In the genomic region with DNA sequence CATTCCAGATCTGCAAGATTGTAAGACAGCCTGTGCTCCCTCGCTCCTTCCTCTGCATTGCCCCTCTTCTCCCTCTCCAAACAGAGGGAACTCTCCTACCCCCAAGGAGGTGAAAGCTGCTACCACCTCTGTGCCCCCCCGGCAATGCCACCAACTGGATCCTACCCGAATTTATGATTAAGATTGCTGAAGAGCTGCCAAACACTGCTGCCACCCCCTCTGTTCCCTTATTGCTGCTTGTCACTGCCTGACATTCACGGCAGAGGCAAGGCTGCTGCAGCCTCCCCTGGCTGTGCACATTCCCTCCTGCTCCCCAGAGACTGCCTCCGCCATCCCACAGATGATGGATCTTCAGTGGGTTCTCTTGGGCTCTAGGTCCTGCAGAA, we compare ENCODE assay signal across 1 cellular context.
TF ChIP-seq lines count a peak whose summit lies in the region.

No MANE protein-coding gene starts in this region.

TF ChIP-seq in GM12878, 131 proteins besides CTCF, POLR2A, EP300 and RAD21:
- TF ChIP-seq YBX1 (IDR thresholded peaks at IDR 0.05) (no peak), NFIC (IDR thresholded peaks at IDR 0.05; ENCODE audit: low read depth, low read length) (no peak), GABPA (IDR thresholded peaks at IDR 0.05; ENCODE audit: low read depth) (no peak), HDAC2 (IDR thresholded peaks at IDR 0.05) (no peak), ZNF384 (IDR thresholded peaks at IDR 0.05; ENCODE audit: borderline replicate concordance, low read depth, low read length) (no peak)
- TF ChIP-seq, protein P1, sequence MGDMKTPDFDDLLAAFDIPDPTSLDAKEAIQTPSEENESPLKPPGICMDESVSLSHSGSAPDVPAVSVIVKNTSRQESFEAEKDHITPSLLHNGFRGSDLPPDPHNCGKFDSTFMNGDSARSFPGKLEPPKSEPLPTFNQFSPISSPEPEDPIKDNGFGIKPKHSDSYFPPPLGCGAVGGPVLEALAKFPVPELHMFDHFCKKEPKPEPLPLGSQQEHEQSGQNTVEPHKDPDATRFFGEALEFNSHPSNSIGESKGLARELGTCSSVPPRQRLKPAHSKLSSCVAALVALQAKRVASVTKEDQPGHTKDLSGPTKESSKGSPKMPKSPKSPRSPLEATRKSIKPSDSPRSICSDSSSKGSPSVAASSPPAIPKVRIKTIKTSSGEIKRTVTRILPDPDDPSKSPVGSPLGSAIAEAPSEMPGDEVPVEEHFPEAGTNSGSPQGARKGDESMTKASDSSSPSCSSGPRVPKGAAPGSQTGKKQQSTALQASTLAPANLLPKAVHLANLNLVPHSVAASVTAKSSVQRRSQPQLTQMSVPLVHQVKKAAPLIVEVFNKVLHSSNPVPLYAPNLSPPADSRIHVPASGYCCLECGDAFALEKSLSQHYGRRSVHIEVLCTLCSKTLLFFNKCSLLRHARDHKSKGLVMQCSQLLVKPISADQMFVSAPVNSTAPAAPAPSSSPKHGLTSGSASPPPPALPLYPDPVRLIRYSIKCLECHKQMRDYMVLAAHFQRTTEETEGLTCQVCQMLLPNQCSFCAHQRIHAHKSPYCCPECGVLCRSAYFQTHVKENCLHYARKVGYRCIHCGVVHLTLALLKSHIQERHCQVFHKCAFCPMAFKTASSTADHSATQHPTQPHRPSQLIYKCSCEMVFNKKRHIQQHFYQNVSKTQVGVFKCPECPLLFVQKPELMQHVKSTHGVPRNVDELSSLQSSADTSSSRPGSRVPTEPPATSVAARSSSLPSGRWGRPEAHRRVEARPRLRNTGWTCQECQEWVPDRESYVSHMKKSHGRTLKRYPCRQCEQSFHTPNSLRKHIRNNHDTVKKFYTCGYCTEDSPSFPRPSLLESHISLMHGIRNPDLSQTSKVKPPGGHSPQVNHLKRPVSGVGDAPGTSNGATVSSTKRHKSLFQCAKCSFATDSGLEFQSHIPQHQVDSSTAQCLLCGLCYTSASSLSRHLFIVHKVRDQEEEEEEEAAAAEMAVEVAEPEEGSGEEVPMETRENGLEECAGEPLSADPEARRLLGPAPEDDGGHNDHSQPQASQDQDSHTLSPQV (IDR thresholded peaks at IDR 0.05): no peak
- TF ChIP-seq, protein P2, sequence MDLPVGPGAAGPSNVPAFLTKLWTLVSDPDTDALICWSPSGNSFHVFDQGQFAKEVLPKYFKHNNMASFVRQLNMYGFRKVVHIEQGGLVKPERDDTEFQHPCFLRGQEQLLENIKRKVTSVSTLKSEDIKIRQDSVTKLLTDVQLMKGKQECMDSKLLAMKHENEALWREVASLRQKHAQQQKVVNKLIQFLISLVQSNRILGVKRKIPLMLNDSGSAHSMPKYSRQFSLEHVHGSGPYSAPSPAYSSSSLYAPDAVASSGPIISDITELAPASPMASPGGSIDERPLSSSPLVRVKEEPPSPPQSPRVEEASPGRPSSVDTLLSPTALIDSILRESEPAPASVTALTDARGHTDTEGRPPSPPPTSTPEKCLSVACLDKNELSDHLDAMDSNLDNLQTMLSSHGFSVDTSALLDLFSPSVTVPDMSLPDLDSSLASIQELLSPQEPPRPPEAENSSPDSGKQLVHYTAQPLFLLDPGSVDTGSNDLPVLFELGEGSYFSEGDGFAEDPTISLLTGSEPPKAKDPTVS (IDR thresholded peaks at IDR 0.05; ENCODE audit: low read depth, low read length): no peak
- TF ChIP-seq, protein P3, sequence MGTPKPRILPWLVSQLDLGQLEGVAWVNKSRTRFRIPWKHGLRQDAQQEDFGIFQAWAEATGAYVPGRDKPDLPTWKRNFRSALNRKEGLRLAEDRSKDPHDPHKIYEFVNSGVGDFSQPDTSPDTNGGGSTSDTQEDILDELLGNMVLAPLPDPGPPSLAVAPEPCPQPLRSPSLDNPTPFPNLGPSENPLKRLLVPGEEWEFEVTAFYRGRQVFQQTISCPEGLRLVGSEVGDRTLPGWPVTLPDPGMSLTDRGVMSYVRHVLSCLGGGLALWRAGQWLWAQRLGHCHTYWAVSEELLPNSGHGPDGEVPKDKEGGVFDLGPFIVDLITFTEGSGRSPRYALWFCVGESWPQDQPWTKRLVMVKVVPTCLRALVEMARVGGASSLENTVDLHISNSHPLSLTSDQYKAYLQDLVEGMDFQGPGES (IDR thresholded peaks at IDR 0.05): no peak
- TF ChIP-seq, protein P4, sequence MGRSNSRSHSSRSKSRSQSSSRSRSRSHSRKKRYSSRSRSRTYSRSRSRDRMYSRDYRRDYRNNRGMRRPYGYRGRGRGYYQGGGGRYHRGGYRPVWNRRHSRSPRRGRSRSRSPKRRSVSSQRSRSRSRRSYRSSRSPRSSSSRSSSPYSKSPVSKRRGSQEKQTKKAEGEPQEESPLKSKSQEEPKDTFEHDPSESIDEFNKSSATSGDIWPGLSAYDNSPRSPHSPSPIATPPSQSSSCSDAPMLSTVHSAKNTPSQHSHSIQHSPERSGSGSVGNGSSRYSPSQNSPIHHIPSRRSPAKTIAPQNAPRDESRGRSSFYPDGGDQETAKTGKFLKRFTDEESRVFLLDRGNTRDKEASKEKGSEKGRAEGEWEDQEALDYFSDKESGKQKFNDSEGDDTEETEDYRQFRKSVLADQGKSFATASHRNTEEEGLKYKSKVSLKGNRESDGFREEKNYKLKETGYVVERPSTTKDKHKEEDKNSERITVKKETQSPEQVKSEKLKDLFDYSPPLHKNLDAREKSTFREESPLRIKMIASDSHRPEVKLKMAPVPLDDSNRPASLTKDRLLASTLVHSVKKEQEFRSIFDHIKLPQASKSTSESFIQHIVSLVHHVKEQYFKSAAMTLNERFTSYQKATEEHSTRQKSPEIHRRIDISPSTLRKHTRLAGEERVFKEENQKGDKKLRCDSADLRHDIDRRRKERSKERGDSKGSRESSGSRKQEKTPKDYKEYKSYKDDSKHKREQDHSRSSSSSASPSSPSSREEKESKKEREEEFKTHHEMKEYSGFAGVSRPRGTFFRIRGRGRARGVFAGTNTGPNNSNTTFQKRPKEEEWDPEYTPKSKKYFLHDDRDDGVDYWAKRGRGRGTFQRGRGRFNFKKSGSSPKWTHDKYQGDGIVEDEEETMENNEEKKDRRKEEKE (IDR thresholded peaks at IDR 0.05): no peak
- TF ChIP-seq, protein P5, sequence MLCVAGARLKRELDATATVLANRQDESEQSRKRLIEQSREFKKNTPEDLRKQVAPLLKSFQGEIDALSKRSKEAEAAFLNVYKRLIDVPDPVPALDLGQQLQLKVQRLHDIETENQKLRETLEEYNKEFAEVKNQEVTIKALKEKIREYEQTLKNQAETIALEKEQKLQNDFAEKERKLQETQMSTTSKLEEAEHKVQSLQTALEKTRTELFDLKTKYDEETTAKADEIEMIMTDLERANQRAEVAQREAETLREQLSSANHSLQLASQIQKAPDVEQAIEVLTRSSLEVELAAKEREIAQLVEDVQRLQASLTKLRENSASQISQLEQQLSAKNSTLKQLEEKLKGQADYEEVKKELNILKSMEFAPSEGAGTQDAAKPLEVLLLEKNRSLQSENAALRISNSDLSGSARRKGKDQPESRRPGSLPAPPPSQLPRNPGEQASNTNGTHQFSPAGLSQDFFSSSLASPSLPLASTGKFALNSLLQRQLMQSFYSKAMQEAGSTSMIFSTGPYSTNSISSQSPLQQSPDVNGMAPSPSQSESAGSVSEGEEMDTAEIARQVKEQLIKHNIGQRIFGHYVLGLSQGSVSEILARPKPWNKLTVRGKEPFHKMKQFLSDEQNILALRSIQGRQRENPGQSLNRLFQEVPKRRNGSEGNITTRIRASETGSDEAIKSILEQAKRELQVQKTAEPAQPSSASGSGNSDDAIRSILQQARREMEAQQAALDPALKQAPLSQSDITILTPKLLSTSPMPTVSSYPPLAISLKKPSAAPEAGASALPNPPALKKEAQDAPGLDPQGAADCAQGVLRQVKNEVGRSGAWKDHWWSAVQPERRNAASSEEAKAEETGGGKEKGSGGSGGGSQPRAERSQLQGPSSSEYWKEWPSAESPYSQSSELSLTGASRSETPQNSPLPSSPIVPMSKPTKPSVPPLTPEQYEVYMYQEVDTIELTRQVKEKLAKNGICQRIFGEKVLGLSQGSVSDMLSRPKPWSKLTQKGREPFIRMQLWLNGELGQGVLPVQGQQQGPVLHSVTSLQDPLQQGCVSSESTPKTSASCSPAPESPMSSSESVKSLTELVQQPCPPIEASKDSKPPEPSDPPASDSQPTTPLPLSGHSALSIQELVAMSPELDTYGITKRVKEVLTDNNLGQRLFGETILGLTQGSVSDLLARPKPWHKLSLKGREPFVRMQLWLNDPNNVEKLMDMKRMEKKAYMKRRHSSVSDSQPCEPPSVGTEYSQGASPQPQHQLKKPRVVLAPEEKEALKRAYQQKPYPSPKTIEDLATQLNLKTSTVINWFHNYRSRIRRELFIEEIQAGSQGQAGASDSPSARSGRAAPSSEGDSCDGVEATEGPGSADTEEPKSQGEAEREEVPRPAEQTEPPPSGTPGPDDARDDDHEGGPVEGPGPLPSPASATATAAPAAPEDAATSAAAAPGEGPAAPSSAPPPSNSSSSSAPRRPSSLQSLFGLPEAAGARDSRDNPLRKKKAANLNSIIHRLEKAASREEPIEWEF (IDR thresholded peaks at IDR 0.05; ENCODE audit: insufficient replicate concordance, low read depth, low read length): no peak
